In genomic region chr15:77538793-77539487, GRCh38 we compare ENCODE assay signal across 14 cellular contexts.
A peak's percentile ranks its signal among the peaks of the same experiment; 100 is the strongest.
DNase-seq lines count a peak whose midpoint lies in the region; ATAC-seq and TF ChIP-seq lines count a peak whose summit lies in the region.
"Had no signal": no experiment of that assay in that cellular context is flagged by ENCODE, and none has a peak within 500 bp of the region (broad histone marks: within the 10 kb centered on the region; RNA-seq: fewer than 3 reads in every experiment).

No MANE protein-coding gene starts in this region.

- H3K27ac ChIP-seq in cingulate gyrus (ENCODE audit: low read depth, low read length) = peak overlapping the region; percentile 55
- no peak overlapping the region for H3K27ac ChIP-seq in MM.1S (ENCODE audit: low read length)
- H3K27ac ChIP-seq: C4-2B, right lobe of liver, WERI-Rb-1 had no signal

- no peaks in the 10 kb centered on the region for H3K36me3 ChIP-seq in MM.1S (replicated peaks; ENCODE audit: insufficient read depth, low read length)
- H3K36me3 ChIP-seq: right lobe of liver, WERI-Rb-1 had no signal

- H3F3A ChIP-seq in MM.1S (ENCODE audit: insufficient read depth, low read length) = peaks cover 7% of the 10 kb centered on the region; the same call in 1 of the 2 replicates

- H4K20me1 ChIP-seq in MM.1S (ENCODE audit: insufficient read depth, low read length) = no peaks in the 10 kb centered on the region

- H3K9ac ChIP-seq in MM.1S (ENCODE audit: low read length) = no peak overlapping the region

- H3K9me2 ChIP-seq in MM.1S (replicated peaks; ENCODE audit: insufficient read depth, low read length) = no peaks in the 10 kb centered on the region

- no peaks in the 10 kb centered on the region for H3K9me3 ChIP-seq in MM.1S (replicated peaks; ENCODE audit: insufficient read depth, low read length)
- H3K9me3 ChIP-seq: right lobe of liver had no signal

- H3K4me3 ChIP-seq in MM.1S (ENCODE audit: low read length) = no peak overlapping the region
- H3K4me3 ChIP-seq: right lobe of liver had no signal

- peak overlapping the region in 3 of 4 donors; percentile 22 to 90 (median 76) for H3K4me3 Mint-ChIP-seq in IgD-negative memory B cell
- H3K4me3 Mint-ChIP-seq in stimulated activated memory B cell treated with anti-CD40 and anti-IgM and Interleukin-4, amounts not matched to agents 10 μg/mL and 1 μg/mL and 100 μg/mL, for 72 hours = no peak overlapping the region

- no peaks in the 10 kb centered on the region for H3K79me2 ChIP-seq in MM.1S (ENCODE audit: low read length)

- no peak for ATAC-seq in stimulated activated memory B cell treated with anti-CD40 and anti-IgM and Interleukin-4, amounts not matched to agents 10 μg/mL and 1 μg/mL and 100 μg/mL, for 72 hours
- no peak for ATAC-seq in GM21381 (IDR thresholded peaks at IDR 0.05; ENCODE audit: unreplicated experiment)
- ATAC-seq: right lobe of liver, SK-N-SH treated with all-trans-retinoic acid at 6 μM for 48 hours had no signal

- H3K4me2 ChIP-seq in MM.1S (ENCODE audit: low read depth, low read length) = no peak overlapping the region

- H3K36me3 Mint-ChIP-seq in IgD-negative memory B cell = peaks cover 1% of the 10 kb centered on the region
- H3K36me3 Mint-ChIP-seq in stimulated activated memory B cell treated with anti-CD40 and anti-IgM and Interleukin-4, amounts not matched to agents 10 μg/mL and 1 μg/mL and 100 μg/mL, for 72 hours = no peaks in the 10 kb centered on the region

- DNase-seq in NCI-H2196 treated with DMSO at 0.1 percent for 48 hours (lab: John Stamatoyannopoulos, UW; ENCODE audit: unreplicated experiment) = peak; percentile 37
- no peak for DNase-seq in kidney glomerular epithelial cell (lab: John Stamatoyannopoulos, UW)
- no peak for DNase-seq in mesenteric fat pad (ENCODE audit: low spot score)
- DNase-seq in MM.1S = no peak
- DNase-seq: activated CD8-positive, alpha-beta memory T cell treated with anti-CD3 and anti-CD28 coated beads, Interleukin-2, amount 50 U/mL, for 4 hours; effector CD4-positive, alpha-beta T cell; right lobe of liver; WERI-Rb-1 had no signal

- H3K27ac Mint-ChIP-seq in IgD-negative memory B cell = peak overlapping the region in 1 of 3 donors; percentile 92
- peak overlapping the region; percentile 83 for H3K27ac Mint-ChIP-seq in stimulated activated memory B cell treated with anti-CD40 and anti-IgM and Interleukin-4, amounts not matched to agents 10 μg/mL and 1 μg/mL and 100 μg/mL, for 72 hours

- peaks cover 27 to 44% (median 37%) of the 10 kb centered on the region in 3 donors for H3K4me1 Mint-ChIP-seq in IgD-negative memory B cell
- H3K4me1 Mint-ChIP-seq in stimulated activated memory B cell treated with anti-CD40 and anti-IgM and Interleukin-4, amounts not matched to agents 10 μg/mL and 1 μg/mL and 100 μg/mL, for 72 hours = peaks cover 67% of the 10 kb centered on the region

- no peak overlapping the region for H2AFZ ChIP-seq in MM.1S (ENCODE audit: low read length)

- H3K4me1 ChIP-seq in MM.1S (ENCODE audit: low read length) = peaks cover 16% of the 10 kb centered on the region

- H3K27me3 ChIP-seq in MM.1S (replicated peaks; ENCODE audit: insufficient read depth, low read length) = no peaks in the 10 kb centered on the region
- H3K27me3 ChIP-seq: right lobe of liver had no signal

- H3K9me3 Mint-ChIP-seq in IgD-negative memory B cell = no peaks in the 10 kb centered on the region
- H3K9me3 Mint-ChIP-seq in stimulated activated memory B cell treated with anti-CD40 and anti-IgM and Interleukin-4, amounts not matched to agents 10 μg/mL and 1 μg/mL and 100 μg/mL, for 72 hours = no peaks in the 10 kb centered on the region

- no peak for TF ChIP-seq CTCF in MM.1S (IDR thresholded peaks at IDR 0.05; ENCODE audit: low read length)

- H3K27me3 Mint-ChIP-seq in IgD-negative memory B cell = peaks cover 2% of the 10 kb centered on the region
- no peaks in the 10 kb centered on the region for H3K27me3 Mint-ChIP-seq in stimulated activated memory B cell treated with anti-CD40 and anti-IgM and Interleukin-4, amounts not matched to agents 10 μg/mL and 1 μg/mL and 100 μg/mL, for 72 hours
